In the genomic region with DNA sequence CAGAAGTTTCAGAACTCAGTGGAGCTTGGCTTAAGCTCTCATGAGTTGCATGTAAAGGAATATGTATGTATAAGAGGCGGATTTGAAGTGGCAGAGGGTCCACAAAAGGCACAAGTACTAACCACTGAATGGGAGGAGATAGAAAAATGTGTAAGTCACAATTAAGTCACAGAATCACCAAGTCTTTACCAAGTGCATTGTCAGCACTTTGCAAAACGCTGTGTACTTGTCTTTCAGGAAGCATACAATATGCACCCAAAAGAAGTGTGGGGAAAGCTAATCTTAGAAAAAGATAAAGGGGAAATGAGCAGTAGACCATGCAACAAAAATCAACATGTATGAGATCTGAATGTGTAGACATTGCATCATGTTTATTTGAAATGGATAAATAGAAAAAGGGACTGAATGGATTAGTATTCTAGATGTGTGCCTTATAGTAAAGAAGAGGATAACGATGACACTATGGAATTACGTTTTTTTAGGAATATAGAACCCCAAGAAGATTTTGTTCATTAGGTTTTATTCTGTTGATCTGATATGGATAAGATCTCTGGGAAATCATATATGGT, we compare ENCODE assay signal across 17 cellular contexts. TPM values are rescaled to one million over a fixed set of nuclear protein-coding genes. Genes with fewer than 3 reads are reported as not detected.
A peak's percentile ranks its signal among the peaks of the same experiment; 100 is the strongest.
DNase-seq lines count a peak whose midpoint lies in the region; ATAC-seq, FAIRE-seq and TF ChIP-seq lines count a peak whose summit lies in the region.
"Had no signal": no experiment of that assay in that cellular context is flagged by ENCODE, and none has a peak within 500 bp of the region (broad histone marks: within the 10 kb centered on the region; RNA-seq: fewer than 3 reads in every experiment).

No MANE protein-coding gene starts in this region.

- H3K4me2 ChIP-seq in OCI-LY7 (ENCODE audit: low read length): no peak overlapping the region

- no peaks in the 10 kb centered on the region for H4K20me1 ChIP-seq in OCI-LY7 (ENCODE audit: insufficient read depth, low read length)

- H3K4me1 ChIP-seq in OCI-LY7 (ENCODE audit: insufficient read depth, low read length, poor library complexity, severe bottlenecking) (peaks cover 12% of the 10 kb centered on the region), rectal smooth muscle tissue (ENCODE audit: control insufficient read depth, insufficient read depth, low read length) (peaks cover 11% of the 10 kb centered on the region), mucosa of descending colon (ENCODE audit: low read depth) (no peaks in the 10 kb centered on the region), SJCRH30 (no peaks in the 10 kb centered on the region)
- H3K4me1 ChIP-seq: HAP-1 had no signal

- FAIRE-seq in GM12891 (lab: Jason Lieb, UNC): peak; percentile 38
- FAIRE-seq: colon, frontal cortex, GM12878 had no signal

- no peak for DNase-seq in GM12891 (ENCODE audit: insufficient read length, low spot score)
- DNase-seq in OCI-LY7 (ENCODE audit: low spot score): peak; percentile 18
- peak; percentile 27 for DNase-seq in choroid plexus epithelial cell (ENCODE audit: low read depth)
- DNase-seq in DMS153 (lab: John Stamatoyannopoulos, UW): no peak
- DNase-seq in mucosa of descending colon: no peak
- no peak for DNase-seq in SJCRH30
- DNase-seq: activated effector memory CD4-positive, alpha-beta T cell treated with Interleukin-2 at 50 U/mL for 16 hours; NCI-H446 treated with DMSO at 0.1 percent for 48 hours; occipital lobe; SHP77; stimulated activated CD4-positive, alpha-beta T cell treated with anti-CD3 and anti-CD28 coated beads, Interleukin-4, amount 100 ng/mL, for 4 hours had no signal

- no peak for TF ChIP-seq POLR2A in GM12891 (IDR thresholded peaks at IDR 0.05; ENCODE audit: low read depth, low read length)
- no peak for TF ChIP-seq POLR2A in GM18505 (IDR thresholded peaks at IDR 0.05; ENCODE audit: borderline replicate concordance, extremely low read depth, insufficient read depth, insufficient read length)

- H3K27me3 ChIP-seq in rectal smooth muscle tissue (ENCODE audit: control insufficient read depth, insufficient read depth, low read length) (no peaks in the 10 kb centered on the region), SJCRH30 (no peaks in the 10 kb centered on the region)

- no peak overlapping the region for H2AFZ ChIP-seq in OCI-LY7 (ENCODE audit: low read length)

- BruUV-seq in OCI-LY7 (replicated peaks; lab: Mats Ljungman, UMichigan): no TSS peak

- H3K79me2 ChIP-seq in OCI-LY7 (ENCODE audit: insufficient read depth, low read depth, low read length): no peaks in the 10 kb centered on the region

- intact Hi-C loops in OCI-LY7 (cut with micrococcal nuclease; ENCODE audit: unreplicated experiment): no loop called here
- intact Hi-C loops in mucosa of descending colon (cut with DNase I, micrococcal nuclease): no loop called here

- ATAC-seq in GM18505 (IDR thresholded peaks at IDR 0.05; ENCODE audit: unreplicated experiment) (no peak), mucosa of descending colon (no peak)
- ATAC-seq: GM12878 had no signal

- POLR2A ChIA-PET in OCI-LY7 (lab: Charles Lee): interaction anchor here (1.3 kb wide), 1 partner anchor 12 kb away, joined by 3 read pairs; no protein-coding TSS in a partner anchor

- TF ChIP-seq CTCF in OCI-LY7 (conservative IDR thresholded peaks at IDR 0.05; ENCODE audit: low read length) (no peak), choroid plexus epithelial cell (conservative IDR thresholded peaks at IDR 0.05; ENCODE audit: low read depth, low read length) (no peak), mucosa of descending colon (IDR thresholded peaks at IDR 0.05) (no peak)

- peaks cover 60% of the 10 kb centered on the region for H3K36me3 ChIP-seq in OCI-LY7 (ENCODE audit: insufficient read depth, low read length)
- H3K36me3 ChIP-seq in rectal smooth muscle tissue (ENCODE audit: control insufficient read depth, insufficient read depth, low read length): no peaks in the 10 kb centered on the region
- H3K36me3 ChIP-seq in mucosa of descending colon (ENCODE audit: low read depth): no peaks in the 10 kb centered on the region
- peaks cover 35% of the 10 kb centered on the region for H3K36me3 ChIP-seq in SJCRH30

- CTCF ChIA-PET in OCI-LY7 (lab: Charles Lee; ENCODE audit: unreplicated experiment): interaction anchor here (0.6 kb wide), 1 partner anchor 292 kb away, joined by 4 read pairs; no protein-coding TSS in a partner anchor

- no peaks in the 10 kb centered on the region for H3K9me2 ChIP-seq in OCI-LY7 (ENCODE audit: insufficient read depth, low read length)

- H3K27ac ChIP-seq in OCI-LY7 (ENCODE audit: low read depth, low read length, poor library complexity, severe bottlenecking): no peak overlapping the region
- H3K27ac ChIP-seq in rectal smooth muscle tissue (ENCODE audit: low read depth, low read length): peak overlapping the region; percentile 30
- H3K27ac ChIP-seq in SJCRH30: no peak overlapping the region

- H3K9me3 ChIP-seq in OCI-LY7 (ENCODE audit: low read length) (no peaks in the 10 kb centered on the region), mucosa of descending colon (no peaks in the 10 kb centered on the region), SJCRH30 (replicated peaks) (no peaks in the 10 kb centered on the region)
- H3K9me3 ChIP-seq: HAP-1 had no signal

- H3K4me3 ChIP-seq in OCI-LY7 (ENCODE audit: low read depth, low read length, poor library complexity, severe bottlenecking) (no peak overlapping the region), choroid plexus epithelial cell (ENCODE audit: low read depth, low read length) (no peak overlapping the region), rectal smooth muscle tissue (ENCODE audit: low read length) (no peak overlapping the region), mucosa of descending colon (no peak overlapping the region), SJCRH30 (no peak overlapping the region)
- H3K4me3 ChIP-seq: GM12878, HAP-1 had no signal

- H3K9ac ChIP-seq in rectal smooth muscle tissue (ENCODE audit: low read length): no peak overlapping the region

TF ChIP-seq in GM12891, 5 proteins besides CTCF, POLR2A, EP300 and RAD21:
- TF ChIP-seq PAX5 (IDR thresholded peaks at IDR 0.05; ENCODE audit: insufficient read depth, low read length, severe bottlenecking) (no peak), SPI1 (IDR thresholded peaks at IDR 0.05; ENCODE audit: low read depth, low read length) (no peak), TAF1 (IDR thresholded peaks at IDR 0.05; ENCODE audit: low read depth, low read length) (no peak), POU2F2 (IDR thresholded peaks at IDR 0.05; ENCODE audit: low read depth, low read length) (no peak), POLR2AphosphoS5 (IDR thresholded peaks at IDR 0.05; ENCODE audit: low read depth, low read length) (no peak)
TF ChIP-seq in GM12891: peak in this region for 0.

RNA-seq across cellular contexts. Expression of gene CNTF, which starts 4.5 kb away (rescaled TPM):
- 1.2 TPM for polyA plus RNA-seq in GM12891 (2012; ENCODE audit: low read depth, missing spikeins)
- 3.1 and 3.4 TPM in 2 replicates for total RNA-seq in OCI-LY7 (2014; rRNA removed; shearing (Covaris generic))
- total RNA-seq in OCI-LY7 (2022) (3.3 and 3.5 TPM in 2 replicates), mucosa of descending colon (1 to 10 TPM; 2.0 to 2.6 (median 2.5) TPM)
- total RNA-seq in SJCRH30 (2014; rRNA removed; shearing (Covaris generic)): 1.5 and 1.6 TPM in 2 replicates

RNA-seq across cellular contexts. Expression of gene ZFP91, which starts 48.1 kb away (rescaled TPM):
- polyA plus RNA-seq in GM12891 (2012; ENCODE audit: low read depth, missing spikeins): 22.5 TPM
- 36.9 and 38.7 TPM in 2 replicates for total RNA-seq in OCI-LY7 (2014; rRNA removed; shearing (Covaris generic))
- total RNA-seq in OCI-LY7 (2022) (50.9 and 60.5 TPM in 2 replicates), mucosa of descending colon (10 to 100 TPM; 70.0 to 93.9 (median 75.3) TPM)
- total RNA-seq in SJCRH30 (2014; rRNA removed; shearing (Covaris generic)): 56.4 and 60.5 TPM in 2 replicates

RNA-seq across cellular contexts. Expression of gene LPXN, which starts 51.3 kb away (rescaled TPM):
- polyA plus RNA-seq in GM12891 (2012; ENCODE audit: low read depth, missing spikeins): 158 TPM
- 64.1 and 79.3 TPM in 2 replicates for total RNA-seq in OCI-LY7 (2014; rRNA removed; shearing (Covaris generic))
- total RNA-seq in OCI-LY7 (2022): 129 and 130 TPM in 2 replicates
- 10 to 100 TPM; 10.7 to 20.1 (median 12.7) TPM for total RNA-seq in mucosa of descending colon
- 1.9 TPM in 2 replicates for total RNA-seq in SJCRH30 (2014; rRNA removed; shearing (Covaris generic))

Comparison
In these comparisons a context has a peak if more than half of its experiments do, and no peak if none do; other contexts are left out.
1. DNase-seq: peak in OCI-LY7 (single experiment) and choroid plexus epithelial cell (single experiment); none in GM12891 (single experiment), DMS153 (single experiment), mucosa of descending colon (0 of 3) and SJCRH30 (0 of 2).